In genomic region chr6:156777577-156777865, GRCh38 we compare ENCODE assay signal across 8 cellular contexts. TPM values are rescaled to one million over a fixed set of nuclear protein-coding genes. Genes with fewer than 3 reads are reported as not detected.
A peak's percentile ranks its signal among the peaks of the same experiment; 100 is the strongest.
DNase-seq lines count a peak whose midpoint lies in the region; ATAC-seq and TF ChIP-seq lines count a peak whose summit lies in the region.

No MANE protein-coding gene starts in this region.

- DNase-seq in AG10803 (ENCODE audit: low read depth) (no peak), breast epithelium (ENCODE audit: low spot score in 2 of 2) (no peak), middle frontal gyrus (ENCODE audit: extremely low spot score, low spot score) (no peak), UCSD-AML1 (lab: John Stamatoyannopoulos, UW; ENCODE audit: unreplicated experiment) (no peak), NCI-H2196 (lab: John Stamatoyannopoulos, UW; ENCODE audit: unreplicated experiment) (no peak), NCI-H2081 treated with DMSO at 0.1 percent for 48 hours (lab: John Stamatoyannopoulos, UW) (no peak)

- peak overlapping the region; percentile 98 to 100 for H3K27ac ChIP-seq in breast epithelium
- peak overlapping the region; percentile 97 to 98 for H3K27ac ChIP-seq in mucosa of rectum (ENCODE audit: low read depth in 2 of 2, low read length in 2 of 2)

- H3K9ac ChIP-seq in mucosa of rectum (ENCODE audit: low read depth in 1 of 2, low read length in 2 of 2), result peak overlapping the region; percentile 87 to 93

- intact Hi-C loops in breast epithelium (cut with DNase I; ENCODE audit: low total_unique reads), result loop anchor here (5.0 to 10.0 kb wide), 3 partner anchors 55 to 247 kb away; no protein-coding TSS in a partner anchor

- H3K9me3 ChIP-seq in breast epithelium (no peaks in the 10 kb centered on the region), mucosa of rectum (ENCODE audit: control insufficient read depth in 2 of 2, low read length in 2 of 2) (no peaks in the 10 kb centered on the region)

- ATAC-seq in HG02588 (IDR thresholded peaks at IDR 0.05; ENCODE audit: unreplicated experiment), result peak; percentile 18

- H3K36me3 ChIP-seq in breast epithelium, result no peaks in the 10 kb centered on the region
- H3K36me3 ChIP-seq in mucosa of rectum (ENCODE audit: control insufficient read depth in 2 of 2, insufficient read depth in 2 of 2, low read length in 2 of 2), result no peaks in the 10 kb centered on the region

- TF ChIP-seq CTCF in AG10803 (conservative IDR thresholded peaks at IDR 0.05; ENCODE audit: low read length) (no peak), breast epithelium (IDR thresholded peaks at IDR 0.05) (no peak)

- H3K27me3 ChIP-seq in breast epithelium (no peaks in the 10 kb centered on the region), mucosa of rectum (ENCODE audit: control insufficient read depth in 2 of 2, insufficient read depth in 2 of 2, low read length in 2 of 2) (no peaks in the 10 kb centered on the region)

- TF ChIP-seq POLR2A in breast epithelium (IDR thresholded peaks at IDR 0.05), result no peak

- peaks cover 0 to 5% of the 10 kb centered on the region in 2 donors for H3K4me1 ChIP-seq in breast epithelium
- H3K4me1 ChIP-seq in mucosa of rectum (ENCODE audit: control insufficient read depth in 2 of 2, insufficient read depth in 2 of 2, low read length in 2 of 2), result peaks cover 17 to 26% of the 10 kb centered on the region in 2 donors

- H3K4me3 ChIP-seq in AG10803 (ENCODE audit: low read length), result peak overlapping the region; percentile 87
- H3K4me3 ChIP-seq in breast epithelium, result peak overlapping the region; percentile 84 to 97 (median 87)
- peak overlapping the region; percentile 91 to 94 for H3K4me3 ChIP-seq in mucosa of rectum (ENCODE audit: low read length in 2 of 2)

RNA-seq across cellular contexts. Expression of gene ARID1B, which starts 0.3 kb away (rescaled TPM):
- 100 to 1,000 TPM in 2 of 3 donors, 10 to 100 TPM in 1; 99.9 to 205 (median 131) TPM for total RNA-seq in breast epithelium
